Comparison of ENCODE assay signal across 7 cellular contexts in the genomic region with DNA sequence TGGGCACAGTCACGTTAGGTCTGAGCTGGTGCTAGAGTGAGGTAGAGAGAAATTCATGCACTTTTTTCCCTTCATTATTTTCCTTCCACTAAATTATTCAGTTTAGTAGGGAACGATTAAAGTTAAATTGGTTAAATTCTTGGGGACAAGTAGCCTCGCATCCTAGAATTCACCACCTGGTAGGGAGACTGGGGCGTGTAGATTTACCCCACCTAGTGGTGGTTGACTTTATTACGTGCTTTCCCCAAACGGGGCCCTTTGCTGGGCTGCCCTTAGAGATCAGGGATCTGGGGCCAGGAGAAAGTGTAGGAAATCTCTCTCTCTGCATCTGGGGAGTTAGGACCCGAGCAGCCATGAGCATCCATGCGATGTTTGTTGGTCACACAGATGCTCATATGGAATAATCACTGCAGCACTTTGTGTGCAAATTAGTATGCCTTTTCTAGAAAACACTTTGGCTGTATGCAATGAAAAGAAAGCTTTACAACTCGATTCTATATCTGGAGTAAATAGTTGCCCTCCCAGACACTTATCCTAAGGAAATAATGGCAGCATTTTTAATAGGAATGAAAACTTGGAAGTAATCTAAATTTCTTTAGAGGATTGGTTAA.
DNase-seq lines count a peak whose midpoint lies in the region; ATAC-seq, FAIRE-seq and TF ChIP-seq lines count a peak whose summit lies in the region.

No MANE protein-coding gene starts in this region.

- H3K4me2 ChIP-seq in mesendoderm (ENCODE audit: low read length) = no peak overlapping the region

- H3K9ac ChIP-seq in mesendoderm (ENCODE audit: low read length) = no peak overlapping the region

- TF ChIP-seq CTCF in D721Med (IDR thresholded peaks at IDR 0.05; ENCODE audit: insufficient read depth, missing control alignments) = peak; percentile 51

- in situ Hi-C loops in T47D (cut with HindIII; ENCODE audit: low pct_unique_long_range_greater_than_20kb, low sequenced_read_pairs) = no loop called here

- H3K23ac ChIP-seq in mesendoderm (ENCODE audit: low read length) = no peak overlapping the region

- no peaks in the 10 kb centered on the region for H3K27me3 ChIP-seq in mesendoderm (ENCODE audit: insufficient read depth, low read length, poor library complexity)

- H2BK5ac ChIP-seq in mesendoderm (ENCODE audit: low read length) = no peak overlapping the region

- no peak overlapping the region for H3K4me3 ChIP-seq in mesendoderm (ENCODE audit: low read length)

- no peak overlapping the region for H3K18ac ChIP-seq in mesendoderm (ENCODE audit: low read length)

- H3K36me3 ChIP-seq in mesendoderm (ENCODE audit: control insufficient read depth, insufficient read depth, low read length) = no peaks in the 10 kb centered on the region

- FAIRE-seq in D721Med (lab: Jason Lieb, UNC) = no peak

- no CpG with 5 or more reads among the region's 9 CpGs for WGBS in mesendoderm (ENCODE audit: extremely low coverage, insufficient coverage, low lambda C conversion rate)

- H2BK120ac ChIP-seq in mesendoderm (ENCODE audit: low read depth, low read length) = no peak overlapping the region

- DNase-seq in D721Med (ENCODE audit: insufficient read length, low spot score) = no peak
- peak; percentile 11 for DNase-seq in NCI-H748 treated with DMSO at 0.1 percent for 48 hours (lab: John Stamatoyannopoulos, UW)
- peak; percentile 65 to 71 for DNase-seq in T47D (ENCODE audit: low read depth in 1 of 2, low spot score in 1 of 2)
- peak; percentile 63 for DNase-seq in mesendoderm
- no peak for DNase-seq in activated CD4-positive, CD25-positive, alpha-beta regulatory T cell treated with anti-CD3 and anti-CD28 coated beads, Interleukin-2, amount 50 U/mL, for 72 hours
- no peak for DNase-seq in NCI-H1105 treated with DMSO at 0.1 percent for 48 hours (lab: John Stamatoyannopoulos, UW)

- H4K8ac ChIP-seq in mesendoderm (ENCODE audit: low read depth, low read length) = no peak overlapping the region

- no peak overlapping the region for H2AK5ac ChIP-seq in mesendoderm (ENCODE audit: low read length)

- H3K4ac ChIP-seq in mesendoderm (ENCODE audit: low read depth, low read length) = no peak overlapping the region

- H3K56ac ChIP-seq in mesendoderm (ENCODE audit: low read length) = no peak overlapping the region

- H3K27ac ChIP-seq in mesendoderm (ENCODE audit: low read depth, low read length) = no peak overlapping the region

- H3K4me1 ChIP-seq in mesendoderm (ENCODE audit: control insufficient read depth, low read depth, low read length) = no peaks in the 10 kb centered on the region

- no peak overlapping the region for H2BK15ac ChIP-seq in mesendoderm (replicated peaks; ENCODE audit: low read depth)

- no peaks in the 10 kb centered on the region for H3K79me2 ChIP-seq in mesendoderm (ENCODE audit: control insufficient read depth, insufficient read depth, low read length)

- ATAC-seq in GM19351 (IDR thresholded peaks at IDR 0.05; ENCODE audit: unreplicated experiment) = peak; percentile 63

- no peaks in the 10 kb centered on the region for H3K79me1 ChIP-seq in mesendoderm (ENCODE audit: low read length)

- no peak overlapping the region for H4K5ac ChIP-seq in mesendoderm (ENCODE audit: low read length)

Comparison
In these comparisons a context has a peak if more than half of its experiments do, and no peak if none do; other contexts are left out.
1. DNase-seq: peak in NCI-H748 treated with DMSO at 0.1 percent for 48 hours (single experiment), T47D (2 of 2) and mesendoderm (single experiment); none in D721Med (single experiment), activated CD4-positive, CD25-positive, alpha-beta regulatory T cell treated with anti-CD3 and anti-CD28 coated beads, Interleukin-2, amount 50 U/mL, for 72 hours (single experiment) and NCI-H1105 treated with DMSO at 0.1 percent for 48 hours (single experiment).